ENCODE assay signal across 3 cellular contexts in the genomic region with DNA sequence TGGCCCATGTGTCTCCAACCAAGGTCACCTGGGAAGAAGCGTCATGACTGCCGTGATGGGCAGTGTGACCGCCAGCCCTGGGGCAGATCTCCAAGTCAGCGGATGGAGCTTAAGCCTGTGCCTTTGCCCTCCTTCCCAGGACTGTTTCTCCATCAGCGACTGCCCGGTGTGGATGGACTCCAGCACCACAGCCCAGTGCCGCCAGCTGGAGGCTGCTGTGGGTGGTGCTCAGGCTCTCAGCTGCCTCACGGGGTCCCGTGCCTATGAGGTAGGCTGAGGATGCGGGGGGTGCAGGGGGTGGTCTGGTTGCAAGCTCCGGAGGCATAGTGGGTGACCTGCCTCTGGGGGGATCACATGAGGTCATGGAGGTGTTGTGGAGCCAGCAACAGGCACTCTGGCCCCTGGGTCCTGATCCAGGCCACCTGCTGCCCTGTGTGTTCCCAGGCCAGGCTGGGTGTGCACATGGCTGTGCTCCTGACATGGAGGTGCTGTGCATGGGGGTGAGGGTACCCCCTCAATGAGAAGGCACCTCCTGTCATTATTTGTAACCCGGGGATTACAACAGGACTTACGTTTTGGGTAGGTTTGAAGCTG.
TF ChIP-seq lines count a peak whose summit lies in the region.

No MANE protein-coding gene starts in this region.

TF ChIP-seq in IMR-90, 13 proteins besides CTCF, POLR2A, EP300 and RAD21:
- TF ChIP-seq CHD1 (IDR thresholded peaks at IDR 0.05; ENCODE audit: low read depth, low read length), result no peak
- TF ChIP-seq CEBPB (IDR thresholded peaks at IDR 0.05; ENCODE audit: low read depth, low read length), result no peak
- TF ChIP-seq MAZ (IDR thresholded peaks at IDR 0.05; ENCODE audit: borderline replicate concordance, low read depth, low read length), result no peak
- no peak for TF ChIP-seq BHLHE40 (IDR thresholded peaks at IDR 0.05; ENCODE audit: low read depth, low read length)
- no peak for TF ChIP-seq SMC3 (IDR thresholded peaks at IDR 0.05; ENCODE audit: low read depth, low read length)
- no peak for TF ChIP-seq MXI1 (IDR thresholded peaks at IDR 0.05; ENCODE audit: borderline replicate concordance, low read depth, low read length)
- no peak for TF ChIP-seq RCOR1 (IDR thresholded peaks at IDR 0.05; ENCODE audit: insufficient replicate concordance, low read length)
- TF ChIP-seq NFE2L2 (IDR thresholded peaks at IDR 0.05; ENCODE audit: low read depth, low read length), result no peak
- no peak for TF ChIP-seq RFX5 (IDR thresholded peaks at IDR 0.05; ENCODE audit: low read depth, low read length)
- no peak for TF ChIP-seq FOS (IDR thresholded peaks at IDR 0.05; ENCODE audit: low read depth, low read length)
- TF ChIP-seq MAFK (IDR thresholded peaks at IDR 0.05; ENCODE audit: low read depth, low read length), result no peak
- TF ChIP-seq, protein P1, sequence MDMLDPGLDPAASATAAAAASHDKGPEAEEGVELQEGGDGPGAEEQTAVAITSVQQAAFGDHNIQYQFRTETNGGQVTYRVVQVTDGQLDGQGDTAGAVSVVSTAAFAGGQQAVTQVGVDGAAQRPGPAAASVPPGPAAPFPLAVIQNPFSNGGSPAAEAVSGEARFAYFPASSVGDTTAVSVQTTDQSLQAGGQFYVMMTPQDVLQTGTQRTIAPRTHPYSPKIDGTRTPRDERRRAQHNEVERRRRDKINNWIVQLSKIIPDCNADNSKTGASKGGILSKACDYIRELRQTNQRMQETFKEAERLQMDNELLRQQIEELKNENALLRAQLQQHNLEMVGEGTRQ (IDR thresholded peaks at IDR 0.05; ENCODE audit: low read depth, low read length), result no peak
- TF ChIP-seq, protein P2, sequence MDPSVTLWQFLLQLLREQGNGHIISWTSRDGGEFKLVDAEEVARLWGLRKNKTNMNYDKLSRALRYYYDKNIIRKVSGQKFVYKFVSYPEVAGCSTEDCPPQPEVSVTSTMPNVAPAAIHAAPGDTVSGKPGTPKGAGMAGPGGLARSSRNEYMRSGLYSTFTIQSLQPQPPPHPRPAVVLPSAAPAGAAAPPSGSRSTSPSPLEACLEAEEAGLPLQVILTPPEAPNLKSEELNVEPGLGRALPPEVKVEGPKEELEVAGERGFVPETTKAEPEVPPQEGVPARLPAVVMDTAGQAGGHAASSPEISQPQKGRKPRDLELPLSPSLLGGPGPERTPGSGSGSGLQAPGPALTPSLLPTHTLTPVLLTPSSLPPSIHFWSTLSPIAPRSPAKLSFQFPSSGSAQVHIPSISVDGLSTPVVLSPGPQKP (IDR thresholded peaks at IDR 0.05; ENCODE audit: borderline replicate concordance, low read depth, low read length), result no peak

TF ChIP-seq in K562, 482 proteins besides CTCF, POLR2A, EP300 and RAD21:
- TF ChIP-seq LCOR (CRISPR knock-in tag; IDR thresholded peaks at IDR 0.05), result no peak
- TF ChIP-seq RBFOX2 (IDR thresholded peaks at IDR 0.05; ENCODE audit: low read depth, low read length), result 0 out of 2 replicates have a peak, but pooled peaks have one; percentile 19
- TF ChIP-seq, protein P3, sequence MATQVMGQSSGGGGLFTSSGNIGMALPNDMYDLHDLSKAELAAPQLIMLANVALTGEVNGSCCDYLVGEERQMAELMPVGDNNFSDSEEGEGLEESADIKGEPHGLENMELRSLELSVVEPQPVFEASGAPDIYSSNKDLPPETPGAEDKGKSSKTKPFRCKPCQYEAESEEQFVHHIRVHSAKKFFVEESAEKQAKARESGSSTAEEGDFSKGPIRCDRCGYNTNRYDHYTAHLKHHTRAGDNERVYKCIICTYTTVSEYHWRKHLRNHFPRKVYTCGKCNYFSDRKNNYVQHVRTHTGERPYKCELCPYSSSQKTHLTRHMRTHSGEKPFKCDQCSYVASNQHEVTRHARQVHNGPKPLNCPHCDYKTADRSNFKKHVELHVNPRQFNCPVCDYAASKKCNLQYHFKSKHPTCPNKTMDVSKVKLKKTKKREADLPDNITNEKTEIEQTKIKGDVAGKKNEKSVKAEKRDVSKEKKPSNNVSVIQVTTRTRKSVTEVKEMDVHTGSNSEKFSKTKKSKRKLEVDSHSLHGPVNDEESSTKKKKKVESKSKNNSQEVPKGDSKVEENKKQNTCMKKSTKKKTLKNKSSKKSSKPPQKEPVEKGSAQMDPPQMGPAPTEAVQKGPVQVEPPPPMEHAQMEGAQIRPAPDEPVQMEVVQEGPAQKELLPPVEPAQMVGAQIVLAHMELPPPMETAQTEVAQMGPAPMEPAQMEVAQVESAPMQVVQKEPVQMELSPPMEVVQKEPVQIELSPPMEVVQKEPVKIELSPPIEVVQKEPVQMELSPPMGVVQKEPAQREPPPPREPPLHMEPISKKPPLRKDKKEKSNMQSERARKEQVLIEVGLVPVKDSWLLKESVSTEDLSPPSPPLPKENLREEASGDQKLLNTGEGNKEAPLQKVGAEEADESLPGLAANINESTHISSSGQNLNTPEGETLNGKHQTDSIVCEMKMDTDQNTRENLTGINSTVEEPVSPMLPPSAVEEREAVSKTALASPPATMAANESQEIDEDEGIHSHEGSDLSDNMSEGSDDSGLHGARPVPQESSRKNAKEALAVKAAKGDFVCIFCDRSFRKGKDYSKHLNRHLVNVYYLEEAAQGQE (CRISPR knock-in tag; IDR thresholded peaks at IDR 0.05; ENCODE audit: low read depth), result no peak

TF ChIP-seq in HepG2, 621 proteins besides CTCF, POLR2A, EP300 and RAD21:
- TF ChIP-seq, protein P4, sequence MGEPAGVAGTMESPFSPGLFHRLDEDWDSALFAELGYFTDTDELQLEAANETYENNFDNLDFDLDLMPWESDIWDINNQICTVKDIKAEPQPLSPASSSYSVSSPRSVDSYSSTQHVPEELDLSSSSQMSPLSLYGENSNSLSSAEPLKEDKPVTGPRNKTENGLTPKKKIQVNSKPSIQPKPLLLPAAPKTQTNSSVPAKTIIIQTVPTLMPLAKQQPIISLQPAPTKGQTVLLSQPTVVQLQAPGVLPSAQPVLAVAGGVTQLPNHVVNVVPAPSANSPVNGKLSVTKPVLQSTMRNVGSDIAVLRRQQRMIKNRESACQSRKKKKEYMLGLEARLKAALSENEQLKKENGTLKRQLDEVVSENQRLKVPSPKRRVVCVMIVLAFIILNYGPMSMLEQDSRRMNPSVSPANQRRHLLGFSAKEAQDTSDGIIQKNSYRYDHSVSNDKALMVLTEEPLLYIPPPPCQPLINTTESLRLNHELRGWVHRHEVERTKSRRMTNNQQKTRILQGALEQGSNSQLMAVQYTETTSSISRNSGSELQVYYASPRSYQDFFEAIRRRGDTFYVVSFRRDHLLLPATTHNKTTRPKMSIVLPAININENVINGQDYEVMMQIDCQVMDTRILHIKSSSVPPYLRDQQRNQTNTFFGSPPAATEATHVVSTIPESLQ (CRISPR knock-in tag; conservative IDR thresholded peaks at IDR 0.05), result no peak
- no peak for TF ChIP-seq ZNF234 (CRISPR knock-in tag; conservative IDR thresholded peaks at IDR 0.05)
- TF ChIP-seq, protein P5, sequence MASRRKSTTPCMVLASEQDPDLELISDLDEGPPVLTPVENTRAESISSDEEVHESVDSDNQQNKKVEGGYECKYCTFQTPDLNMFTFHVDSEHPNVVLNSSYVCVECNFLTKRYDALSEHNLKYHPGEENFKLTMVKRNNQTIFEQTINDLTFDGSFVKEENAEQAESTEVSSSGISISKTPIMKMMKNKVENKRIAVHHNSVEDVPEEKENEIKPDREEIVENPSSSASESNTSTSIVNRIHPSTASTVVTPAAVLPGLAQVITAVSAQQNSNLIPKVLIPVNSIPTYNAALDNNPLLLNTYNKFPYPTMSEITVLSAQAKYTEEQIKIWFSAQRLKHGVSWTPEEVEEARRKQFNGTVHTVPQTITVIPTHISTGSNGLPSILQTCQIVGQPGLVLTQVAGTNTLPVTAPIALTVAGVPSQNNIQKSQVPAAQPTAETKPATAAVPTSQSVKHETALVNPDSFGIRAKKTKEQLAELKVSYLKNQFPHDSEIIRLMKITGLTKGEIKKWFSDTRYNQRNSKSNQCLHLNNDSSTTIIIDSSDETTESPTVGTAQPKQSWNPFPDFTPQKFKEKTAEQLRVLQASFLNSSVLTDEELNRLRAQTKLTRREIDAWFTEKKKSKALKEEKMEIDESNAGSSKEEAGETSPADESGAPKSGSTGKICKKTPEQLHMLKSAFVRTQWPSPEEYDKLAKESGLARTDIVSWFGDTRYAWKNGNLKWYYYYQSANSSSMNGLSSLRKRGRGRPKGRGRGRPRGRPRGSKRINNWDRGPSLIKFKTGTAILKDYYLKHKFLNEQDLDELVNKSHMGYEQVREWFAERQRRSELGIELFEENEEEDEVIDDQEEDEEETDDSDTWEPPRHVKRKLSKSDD (CRISPR knock-in tag; IDR thresholded peaks at IDR 0.05; ENCODE audit: low read depth), result no peak
- TF ChIP-seq AGO2 (optimal IDR thresholded peaks at IDR 0.05; ENCODE audit: low read depth, low read length), result peak; percentile 85
- no peak for TF ChIP-seq SIX1 (CRISPR knock-in tag; IDR thresholded peaks at IDR 0.05; ENCODE audit: borderline replicate concordance)
